ENCODE assay signal across 2 cellular contexts in the genomic region with DNA sequence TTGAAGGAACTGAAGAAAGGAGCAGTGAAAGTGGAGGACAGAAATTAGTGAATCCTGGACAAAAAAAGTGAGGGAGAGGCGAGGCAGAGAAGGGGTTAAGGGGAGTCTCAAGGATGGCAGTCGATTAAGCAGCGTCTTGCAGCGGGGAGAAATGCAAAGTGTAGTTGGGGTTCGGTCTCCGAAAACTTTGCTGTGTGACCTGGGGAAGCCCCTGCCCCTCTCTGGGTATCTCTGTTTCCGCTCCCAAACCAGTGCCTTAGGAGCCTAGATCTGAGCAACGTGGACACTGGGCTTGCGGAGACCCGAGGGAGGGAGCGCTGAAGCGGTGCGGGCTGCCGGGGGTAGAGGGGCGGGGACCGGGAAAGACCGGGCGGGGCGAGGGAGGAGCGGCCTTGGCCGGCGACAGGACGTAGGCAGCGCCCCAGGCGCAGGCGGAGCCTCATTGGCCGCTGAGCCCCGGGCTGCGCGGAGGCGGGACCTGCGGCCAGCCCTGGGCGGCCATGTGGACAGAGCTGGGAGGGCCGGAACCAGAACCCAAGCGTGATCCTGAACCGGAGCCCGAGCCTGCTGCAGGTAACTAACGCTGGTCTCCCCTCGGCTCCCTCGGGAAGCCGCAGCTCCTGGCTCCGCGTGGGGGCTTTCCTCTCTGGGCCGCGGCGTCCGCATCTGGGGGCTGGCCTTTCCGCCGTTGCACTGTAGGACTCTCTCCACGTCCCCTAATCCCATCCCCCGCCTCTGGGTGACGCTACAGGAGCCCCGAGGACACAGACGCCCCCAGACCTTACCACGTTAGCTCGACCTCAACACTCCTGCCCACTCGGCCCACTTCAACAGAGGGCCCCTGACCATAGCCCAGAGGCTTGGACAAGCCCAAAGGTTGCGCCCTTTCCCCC.
TF ChIP-seq lines count a peak whose summit lies in the region.

A gene (plus strand): TSS at position 468 of the 893 bp plus-strand sequence. CDS start 3,047 bp downstream, outside the sequence.

TF ChIP-seq in GM23338, 12 proteins besides CTCF, POLR2A, EP300 and RAD21 (continued from another document):
- TF ChIP-seq, protein P1, sequence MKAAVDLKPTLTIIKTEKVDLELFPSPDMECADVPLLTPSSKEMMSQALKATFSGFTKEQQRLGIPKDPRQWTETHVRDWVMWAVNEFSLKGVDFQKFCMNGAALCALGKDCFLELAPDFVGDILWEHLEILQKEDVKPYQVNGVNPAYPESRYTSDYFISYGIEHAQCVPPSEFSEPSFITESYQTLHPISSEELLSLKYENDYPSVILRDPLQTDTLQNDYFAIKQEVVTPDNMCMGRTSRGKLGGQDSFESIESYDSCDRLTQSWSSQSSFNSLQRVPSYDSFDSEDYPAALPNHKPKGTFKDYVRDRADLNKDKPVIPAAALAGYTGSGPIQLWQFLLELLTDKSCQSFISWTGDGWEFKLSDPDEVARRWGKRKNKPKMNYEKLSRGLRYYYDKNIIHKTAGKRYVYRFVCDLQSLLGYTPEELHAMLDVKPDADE (IDR thresholded peaks at IDR 0.05) = no peak
- TF ChIP-seq CREB1 (CRISPR knock-in tag; IDR thresholded peaks at IDR 0.05; ENCODE audit: low read depth) (peak; percentile 70), NANOG (IDR thresholded peaks at IDR 0.05; ENCODE audit: borderline replicate concordance) (no peak), ZNF114 (CRISPR knock-in tag; IDR thresholded peaks at IDR 0.05) (no peak)

TF ChIP-seq in SK-N-SH, 30 proteins besides CTCF, POLR2A, EP300 and RAD21 (continued from another document):
- TF ChIP-seq, protein P2, sequence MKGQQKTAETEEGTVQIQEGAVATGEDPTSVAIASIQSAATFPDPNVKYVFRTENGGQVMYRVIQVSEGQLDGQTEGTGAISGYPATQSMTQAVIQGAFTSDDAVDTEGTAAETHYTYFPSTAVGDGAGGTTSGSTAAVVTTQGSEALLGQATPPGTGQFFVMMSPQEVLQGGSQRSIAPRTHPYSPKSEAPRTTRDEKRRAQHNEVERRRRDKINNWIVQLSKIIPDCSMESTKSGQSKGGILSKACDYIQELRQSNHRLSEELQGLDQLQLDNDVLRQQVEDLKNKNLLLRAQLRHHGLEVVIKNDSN (IDR thresholded peaks at IDR 0.05; ENCODE audit: borderline replicate concordance, low read depth) = 0 out of 2 replicates have a peak, but pooled peaks have one; percentile 23
